ENCODE assay signal across 8 cellular contexts in the genomic region with DNA sequence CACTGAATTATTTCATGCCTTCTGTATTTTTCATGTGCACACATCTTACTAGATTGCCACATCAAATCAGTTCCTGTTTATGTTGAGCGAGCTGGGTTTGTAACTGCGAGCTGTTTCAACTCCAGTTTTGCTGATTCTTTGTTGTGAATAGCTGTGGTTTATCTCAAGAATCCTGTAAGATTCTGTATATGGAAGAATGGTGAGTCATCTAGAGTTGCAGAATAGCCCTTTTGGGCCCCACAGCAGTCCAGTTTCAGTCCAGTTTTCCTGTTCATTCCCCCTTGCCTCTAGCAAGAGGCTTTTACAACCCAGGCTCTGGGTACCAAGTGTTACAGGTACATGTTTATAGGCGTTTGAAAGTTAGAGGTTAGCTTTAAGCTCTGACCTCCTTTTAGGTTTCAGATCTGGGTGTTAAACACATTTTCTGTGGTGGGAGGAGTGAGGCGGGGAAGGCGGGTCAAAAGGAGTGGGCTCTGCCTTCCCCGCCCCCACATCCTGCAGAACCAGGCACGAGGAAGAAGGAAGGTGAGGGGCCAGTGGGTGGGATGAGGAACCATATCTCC. TPM values are rescaled to one million over a fixed set of nuclear protein-coding genes. Genes with fewer than 3 reads are reported as not detected.
DNase-seq lines count a peak whose midpoint lies in the region; ATAC-seq and TF ChIP-seq lines count a peak whose summit lies in the region.

No MANE protein-coding gene starts in this region.

- H3K36me3 Mint-ChIP-seq in chondrocyte (ENCODE audit: low read depth) = no peaks in the 10 kb centered on the region

- H3K27ac ChIP-seq in AG04450 (ENCODE audit: low read depth, low read length) (peak overlapping the region; percentile 89), temporal lobe (ENCODE audit: low read depth, low read length) (peak overlapping the region; percentile 36)

- POLR2A ChIA-PET in AG04450 (lab: Yijun Ruan, JAX) = interaction anchor here (0.7 to 1.6 kb wide), 5 partner anchors 12 to 49 kb away, joined by 3 to 6 read pairs (median 3); partner anchors contain the start of gene TBC1D14

- CTCF ChIA-PET in AG04450 (lab: Charles Lee) = interaction anchor here (0.9 to 1.7 kb wide), 2 partner anchors 30 to 32 kb away, joined by 3 to 10 read pairs; no protein-coding TSS in a partner anchor

- no peaks in the 10 kb centered on the region for H3K9me3 ChIP-seq in AG04450 (ENCODE audit: control insufficient read depth, insufficient read depth, low read length)

- DNase-seq in AG04450 (ENCODE audit: low read depth, low spot score) = peak; percentile 94
- DNase-seq in GM19238 (ENCODE audit: insufficient read length, low spot score) = peak; percentile 47
- peak; percentile 41 to 86 for DNase-seq in SW 1271 (lab: John Stamatoyannopoulos, UW)
- no peak for DNase-seq in chondrocyte (ENCODE audit: low spot score)
- DNase-seq in medulla oblongata (ENCODE audit: extremely low spot score) = peak; percentile 75
- no peak for DNase-seq in NCI-H2107 (lab: John Stamatoyannopoulos, UW)

- H3K4me3 ChIP-seq in AG04450 (ENCODE audit: low read depth, low read length) = peak overlapping the region; percentile 35

- TF ChIP-seq CTCF in AG04450 (IDR thresholded peaks at IDR 0.05; ENCODE audit: low read depth, low read length) (no peak), chondrocyte (IDR thresholded peaks at IDR 0.05) (no peak)

- H3K4me3 Mint-ChIP-seq in chondrocyte (ENCODE audit: unreplicated experiment) = peak overlapping the region; percentile 1

- no peaks in the 10 kb centered on the region for H3K27me3 Mint-ChIP-seq in chondrocyte (ENCODE audit: low read depth)

- H3K27me3 ChIP-seq in AG04450 (ENCODE audit: control insufficient read depth, insufficient read depth, low read length) = no peaks in the 10 kb centered on the region

- H3K4me1 Mint-ChIP-seq in chondrocyte (ENCODE audit: low read depth) = peaks cover 41% of the 10 kb centered on the region

- no peaks in the 10 kb centered on the region for H3K9me3 Mint-ChIP-seq in chondrocyte (ENCODE audit: low read depth)

- H3K27ac Mint-ChIP-seq in chondrocyte (ENCODE audit: unreplicated experiment) = peak overlapping the region; percentile 88

- ATAC-seq in HG03354 (IDR thresholded peaks at IDR 0.05; ENCODE audit: poor library complexity, severe bottlenecking, unreplicated experiment) = peak; percentile 58

RNA-seq across cellular contexts. Expression of gene TBC1D14, which starts 32.7 kb away (rescaled TPM):
- 46.3 and 47.1 TPM in 2 replicates for polyA plus RNA-seq in AG04450 (2011; rRNA removed)
- 43.8 and 50.4 TPM in 2 replicates for polyA minus RNA-seq in AG04450 (2011; rRNA and poly(A)+ RNA removed)
- total RNA-seq in chondrocyte (24.2 to 29.1 TPM (median 25.2 TPM) in 3 replicates), temporal lobe (169 TPM)

Comparison
In these comparisons a context has a peak if more than half of its experiments do, and no peak if none do; other contexts are left out.
1. DNase-seq: peak in AG04450 (single experiment), GM19238 (single experiment), SW 1271 (2 of 2) and medulla oblongata (single experiment); none in chondrocyte (single experiment) and NCI-H2107 (single experiment).